18 cellular contexts compared by ENCODE assay signal in genomic region chr2:5190023-5190422, GRCh38.
A peak's percentile ranks its signal among the peaks of the same experiment; 100 is the strongest.
DNase-seq lines count a peak whose midpoint lies in the region; ATAC-seq and TF ChIP-seq lines count a peak whose summit lies in the region.
"Had no signal": no experiment of that assay in that cellular context is flagged by ENCODE, and none has a peak within 500 bp of the region (broad histone marks: within the 10 kb centered on the region; RNA-seq: fewer than 3 reads in every experiment).

No MANE protein-coding gene starts in this region.

- POLR2A ChIA-PET in PC-3 (lab: Charles Lee; ENCODE audit: unreplicated experiment) = interaction anchor here (0.5 kb wide), 1 partner anchor 1234 kb away, joined by 3 read pairs; no protein-coding TSS in a partner anchor

- peaks cover 17% of the 10 kb centered on the region for H3K9me3 ChIP-seq in PC-3 (ENCODE audit: low read length)
- H3K9me3 ChIP-seq in parathyroid adenoma (ENCODE audit: control insufficient read depth, low read length) = no peaks in the 10 kb centered on the region

- no peaks in the 10 kb centered on the region for H3F3A ChIP-seq in PC-3 (ENCODE audit: low read length, unreplicated experiment)

- H3K27me3 ChIP-seq in PC-3 (ENCODE audit: low read length) = no peaks in the 10 kb centered on the region
- no peaks in the 10 kb centered on the region for H3K27me3 ChIP-seq in parathyroid adenoma (ENCODE audit: control insufficient read depth, insufficient read depth, low read length)

- peak overlapping the region; percentile 63 for H3K4me2 ChIP-seq in PC-3 (ENCODE audit: low read length)
- peak overlapping the region; percentile 18 for H3K4me2 ChIP-seq in parathyroid adenoma (ENCODE audit: low read length)
- H3K4me2 ChIP-seq: GM23338 had no signal

- CTCF ChIA-PET in PC-3 (lab: Charles Lee) = no interaction called here

- H3K9ac ChIP-seq in PC-3 (ENCODE audit: low read length) (peak overlapping the region; percentile 36), parathyroid adenoma (no peak overlapping the region)

- H4K20me1 ChIP-seq in PC-3 (ENCODE audit: low read length) = no peaks in the 10 kb centered on the region

- no peak for TF ChIP-seq CTCF in PC-3 (conservative IDR thresholded peaks at IDR 0.05; ENCODE audit: low read depth, low read length)
- TF ChIP-seq CTCF in parathyroid adenoma (IDR thresholded peaks at IDR 0.05) = no peak

- H3K36me3 ChIP-seq in PC-3 (ENCODE audit: low read depth, low read length) = peaks cover 6% of the 10 kb centered on the region; the same call in 1 of the 2 replicates
- no peaks in the 10 kb centered on the region for H3K36me3 ChIP-seq in parathyroid adenoma (ENCODE audit: control insufficient read depth, insufficient read depth, low read length)

- H3K4me1 ChIP-seq in PC-3 (ENCODE audit: insufficient read depth, low read length) (peaks cover 30% of the 10 kb centered on the region), parathyroid adenoma (no peaks in the 10 kb centered on the region)

- H3K4me3 ChIP-seq in PC-3 (ENCODE audit: low read length) (0 out of 2 replicates have a peak overlapping the region, but pooled peaks have one; percentile 2), parathyroid adenoma (ENCODE audit: low read depth, low read length) (no peak overlapping the region)
- H3K4me3 ChIP-seq: GM23338 had no signal

- no peaks in the 10 kb centered on the region for H3K9me2 ChIP-seq in PC-3 (replicated peaks; ENCODE audit: low read length)

- intact Hi-C loops in PC-3 (cut with micrococcal nuclease) = no loop called here
- intact Hi-C loops in left cardiac atrium (cut with DNase I) = no loop called here

- BruUV-seq in PC-3 (replicated peaks; lab: Mats Ljungman, UMichigan) = no TSS peak

- no peak overlapping the region for H2AFZ ChIP-seq in PC-3 (ENCODE audit: low read length)
- no peak overlapping the region for H2AFZ ChIP-seq in parathyroid adenoma
- H2AFZ ChIP-seq: GM23338 had no signal

- H3K27ac ChIP-seq in PC-3 (ENCODE audit: low read length) (peak overlapping the region; percentile 76), parathyroid adenoma (no peak overlapping the region)
- H3K27ac ChIP-seq: C4-2B had no signal

- ATAC-seq in PC-3 (peak; percentile 68), HG03457 (IDR thresholded peaks at IDR 0.05; ENCODE audit: unreplicated experiment) (no peak), left cardiac atrium (no peak), GM21737 (IDR thresholded peaks at IDR 0.05; ENCODE audit: unreplicated experiment) (no peak)
- ATAC-seq: HCT116 had no signal

- H3K79me2 ChIP-seq in PC-3 (ENCODE audit: low read length) = no peaks in the 10 kb centered on the region
- no peaks in the 10 kb centered on the region for H3K79me2 ChIP-seq in parathyroid adenoma

- DNase-seq in DMS53 treated with DMSO at 0.1 percent for 48 hours (lab: John Stamatoyannopoulos, UW; ENCODE audit: unreplicated experiment) (peak; percentile 44), PC-3 (peak; percentile 55), dermis blood vessel endothelial cell (peak; percentile 47), inferior parietal cortex (ENCODE audit: extremely low spot score) (no peak), left cardiac atrium (no peak)
- DNase-seq: MM.1S, NCI-H1092 treated with DMSO at 0.1 percent for 48 hours, NCI-H1694, NCI-H2107, NCI-H2227 treated with DMSO at 0.1 percent for 48 hours, NCI-H69, SIG-M5 had no signal

Comparison
In these comparisons a context has a peak if more than half of its experiments do, and no peak if none do; other contexts are left out.
1. DNase-seq: peak in DMS53 treated with DMSO at 0.1 percent for 48 hours (single experiment), PC-3 (single experiment) and dermis blood vessel endothelial cell (single experiment); none in inferior parietal cortex (single experiment) and left cardiac atrium (single experiment).